Comparison of ENCODE assay signal across 16 cellular contexts in genomic region chr21:25503981-25504380, GRCh38.
DNase-seq lines count a peak whose midpoint lies in the region; ATAC-seq and TF ChIP-seq lines count a peak whose summit lies in the region.
"Had no signal": no experiment of that assay in that cellular context is flagged by ENCODE, and none has a peak within 500 bp of the region (broad histone marks: within the 10 kb centered on the region; RNA-seq: fewer than 3 reads in every experiment).

No MANE protein-coding gene starts in this region.

- no peak overlapping the region for H3K4me3 Mint-ChIP-seq in activated CD4-positive, alpha-beta T cell treated with anti-CD3 and anti-CD28 coated beads, Interleukin-2, amount 10 ng/mL, durations not matched to agents 24 days and 14 days
- H3K4me3 Mint-ChIP-seq: B cell, HFFc6 had no signal

- H3K9me3 ChIP-seq in effector memory CD4-positive, alpha-beta T cell (ENCODE audit: control insufficient read depth, low read length) = no peaks in the 10 kb centered on the region
- no peaks in the 10 kb centered on the region for H3K9me3 ChIP-seq in psoas muscle

- peak overlapping the region; percentile 82 for H3K27ac Mint-ChIP-seq in activated CD4-positive, alpha-beta T cell treated with anti-CD3 and anti-CD28 coated beads, Interleukin-2, amount 10 ng/mL, durations not matched to agents 24 days and 14 days
- H3K27ac Mint-ChIP-seq in activated naive CD4-positive, alpha-beta T cell treated with anti-CD3 and anti-CD28 coated beads, Interleukin-2, amount 50 U/mL, for 72 hours = peak overlapping the region; percentile 68 to 84
- H3K27ac Mint-ChIP-seq: B cell, HFFc6 had no signal

- H3K36me3 ChIP-seq in effector memory CD4-positive, alpha-beta T cell (ENCODE audit: control insufficient read depth, insufficient read depth, low read length) = no peaks in the 10 kb centered on the region
- H3K36me3 ChIP-seq in psoas muscle (ENCODE audit: insufficient read depth in 1 of 2, low read depth in 1 of 2) = no peaks in the 10 kb centered on the region

- no peak overlapping the region for H3K27ac ChIP-seq in effector memory CD4-positive, alpha-beta T cell (ENCODE audit: insufficient read depth, low read length, poor library complexity, severe bottlenecking)
- no peak overlapping the region for H3K27ac ChIP-seq in psoas muscle

- H3K4me1 Mint-ChIP-seq in activated CD4-positive, alpha-beta T cell treated with anti-CD3 and anti-CD28 coated beads, Interleukin-2, amount 10 ng/mL, durations not matched to agents 24 days and 14 days = peaks cover 51% of the 10 kb centered on the region

- intact Hi-C loops in activated CD4-positive, alpha-beta T cell treated with anti-CD3 and anti-CD28 coated beads, Interleukin-2, amount 10 ng/mL, durations not matched to agents 24 days and 14 days (cut with micrococcal nuclease) = loop anchor here (10.0 kb wide), 1 partner anchor 231 kb away; the partner anchor contains the start of genes ATP5PF and GABPA
- intact Hi-C loops in psoas muscle (cut with DNase I) = no loop called here

- TF ChIP-seq CTCF in epithelial cell of proximal tubule (conservative IDR thresholded peaks at IDR 0.05; ENCODE audit: low read depth, low read length) (no peak), psoas muscle (IDR thresholded peaks at IDR 0.05) (no peak)

- no peak for ATAC-seq in activated naive CD4-positive, alpha-beta T cell treated with anti-CD3 and anti-CD28 coated beads, Interleukin-2, amount 50 U/mL, for 72 hours
- ATAC-seq in HG03139 (IDR thresholded peaks at IDR 0.05; ENCODE audit: unreplicated experiment) (no peak), psoas muscle (no peak)
- ATAC-seq: HepG2, Panc1 had no signal

- H3K4me1 ChIP-seq in effector memory CD4-positive, alpha-beta T cell (ENCODE audit: control insufficient read depth, insufficient read depth, low read length, poor library complexity, severe bottlenecking) = no peaks in the 10 kb centered on the region
- no peaks in the 10 kb centered on the region for H3K4me1 ChIP-seq in psoas muscle

- DNase-seq in activated CD4-positive, alpha-beta T cell treated with anti-CD3 and anti-CD28 coated beads, Interleukin-2, amount 10 ng/mL, durations not matched to agents 24 days and 14 days = no peak
- no peak for DNase-seq in activated CD4-positive, alpha-beta T cell treated with anti-CD3 and anti-CD28 coated beads, Interleukin-2, amount 50 U/mL, for 48 hours
- no peak for DNase-seq in activated naive CD4-positive, alpha-beta T cell treated with anti-CD3 and anti-CD28 coated beads, Interleukin-2, amount 50 U/mL, for 72 hours (ENCODE audit: low spot score in 2 of 2)
- no peak for DNase-seq in activated naive CD4-positive, alpha-beta T cell treated with anti-CD3 and anti-CD28 coated beads, Interleukin-2, amount 50 U/mL, for 16 hours
- DNase-seq in epithelial cell of proximal tubule (ENCODE audit: low read depth) (peak; percentile 33), psoas muscle (no peak)
- DNase-seq in effector memory CD4-positive, alpha-beta T cell = no peak
- DNase-seq: 8988T, DMS79 treated with DMSO at 0.1 percent for 48 hours, HFFc6, KG1, NCI-H1694 treated with DMSO at 0.1 percent for 48 hours had no signal

- no peaks in the 10 kb centered on the region for H3K27me3 ChIP-seq in effector memory CD4-positive, alpha-beta T cell (replicated peaks; ENCODE audit: control insufficient read depth, insufficient read depth, low read length, poor library complexity, severe bottlenecking)
- no peaks in the 10 kb centered on the region for H3K27me3 ChIP-seq in psoas muscle (ENCODE audit: insufficient read depth in 3 of 3, low read length in 2 of 3)

- no peaks in the 10 kb centered on the region for H3K27me3 Mint-ChIP-seq in activated CD4-positive, alpha-beta T cell treated with anti-CD3 and anti-CD28 coated beads, Interleukin-2, amount 10 ng/mL, durations not matched to agents 24 days and 14 days
- H3K27me3 Mint-ChIP-seq: B cell had no signal

- peaks cover 29% of the 10 kb centered on the region for H3K36me3 Mint-ChIP-seq in activated CD4-positive, alpha-beta T cell treated with anti-CD3 and anti-CD28 coated beads, Interleukin-2, amount 10 ng/mL, durations not matched to agents 24 days and 14 days (ENCODE audit: low read depth)
- peaks cover 22 to 53% of the 10 kb centered on the region in 2 donors for H3K36me3 Mint-ChIP-seq in activated naive CD4-positive, alpha-beta T cell treated with anti-CD3 and anti-CD28 coated beads, Interleukin-2, amount 50 U/mL, for 72 hours

- peaks cover 17% of the 10 kb centered on the region for H3K9me3 Mint-ChIP-seq in activated CD4-positive, alpha-beta T cell treated with anti-CD3 and anti-CD28 coated beads, Interleukin-2, amount 10 ng/mL, durations not matched to agents 24 days and 14 days
- peaks cover 15 to 19% of the 10 kb centered on the region in 2 donors for H3K9me3 Mint-ChIP-seq in activated naive CD4-positive, alpha-beta T cell treated with anti-CD3 and anti-CD28 coated beads, Interleukin-2, amount 50 U/mL, for 72 hours
- H3K9me3 Mint-ChIP-seq: HFFc6 had no signal

- no peak overlapping the region for H3K4me3 ChIP-seq in epithelial cell of proximal tubule (ENCODE audit: low read depth, low read length)
- H3K4me3 ChIP-seq in effector memory CD4-positive, alpha-beta T cell (ENCODE audit: insufficient read depth, low read depth, low read length, poor library complexity, severe bottlenecking) = no peak overlapping the region
- no peak overlapping the region for H3K4me3 ChIP-seq in psoas muscle

- WGBS in psoas muscle, 3 donors = 95 to 100% (median 95%) methylated on average over 1 of the region's 1 CpG
